In genomic region chr9:135492886-135493669, GRCh38 we compare ENCODE assay signal across 1 cellular context.
TF ChIP-seq lines count a peak whose summit lies in the region.

No MANE protein-coding gene starts in this region.

TF ChIP-seq in IMR-90, 13 proteins besides CTCF, POLR2A, EP300 and RAD21 (continued from another document):
- TF ChIP-seq, protein P1, sequence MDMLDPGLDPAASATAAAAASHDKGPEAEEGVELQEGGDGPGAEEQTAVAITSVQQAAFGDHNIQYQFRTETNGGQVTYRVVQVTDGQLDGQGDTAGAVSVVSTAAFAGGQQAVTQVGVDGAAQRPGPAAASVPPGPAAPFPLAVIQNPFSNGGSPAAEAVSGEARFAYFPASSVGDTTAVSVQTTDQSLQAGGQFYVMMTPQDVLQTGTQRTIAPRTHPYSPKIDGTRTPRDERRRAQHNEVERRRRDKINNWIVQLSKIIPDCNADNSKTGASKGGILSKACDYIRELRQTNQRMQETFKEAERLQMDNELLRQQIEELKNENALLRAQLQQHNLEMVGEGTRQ (IDR thresholded peaks at IDR 0.05; ENCODE audit: low read depth, low read length), result no peak
- no peak for TF ChIP-seq MXI1 (IDR thresholded peaks at IDR 0.05; ENCODE audit: borderline replicate concordance, low read depth, low read length)
- TF ChIP-seq SMC3 (IDR thresholded peaks at IDR 0.05; ENCODE audit: low read depth, low read length), result no peak
- no peak for TF ChIP-seq NFE2L2 (IDR thresholded peaks at IDR 0.05; ENCODE audit: low read depth, low read length)
- TF ChIP-seq MAZ (IDR thresholded peaks at IDR 0.05; ENCODE audit: borderline replicate concordance, low read depth, low read length), result no peak
- TF ChIP-seq CEBPB (IDR thresholded peaks at IDR 0.05; ENCODE audit: low read depth, low read length), result no peak
